In genomic region chr12:101828463-101829196, GRCh38 we compare ENCODE assay signal across 1 cellular context.
TF ChIP-seq lines count a peak whose summit lies in the region.

No MANE protein-coding gene starts in this region.

TF ChIP-seq in K562, 482 proteins besides CTCF, POLR2A, EP300 and RAD21 (continued from another document):
- peak; percentile 74 for TF ChIP-seq CEBPB (tag; IDR thresholded peaks at IDR 0.05)
- no peak for TF ChIP-seq PHTF2 (CRISPR knock-in tag; IDR thresholded peaks at IDR 0.05)
- TF ChIP-seq KLF1 (tag; IDR thresholded peaks at IDR 0.05) = no peak
- no peak for TF ChIP-seq ZBTB5 (IDR thresholded peaks at IDR 0.05)
- TF ChIP-seq LCOR (CRISPR knock-in tag; IDR thresholded peaks at IDR 0.05) = no peak
- no peak for TF ChIP-seq ARID2 (IDR thresholded peaks at IDR 0.05)
- no peak for TF ChIP-seq NUFIP1 (IDR thresholded peaks at IDR 0.05; ENCODE audit: partially characterized antibody)
- TF ChIP-seq MCM5 (IDR thresholded peaks at IDR 0.05; ENCODE audit: low read depth) = no peak
- no peak for TF ChIP-seq GATAD2B (IDR thresholded peaks at IDR 0.05; ENCODE audit: borderline replicate concordance)
- TF ChIP-seq ZC3H8 (IDR thresholded peaks at IDR 0.05) = no peak
- no peak for TF ChIP-seq UBTF (IDR thresholded peaks at IDR 0.05; ENCODE audit: borderline replicate concordance in 1 of 2, low read depth in 2 of 2, low read length in 2 of 2)
- no peak for TF ChIP-seq SOX6 (IDR thresholded peaks at IDR 0.05)
- TF ChIP-seq CHD7 (IDR thresholded peaks at IDR 0.05; ENCODE audit: low read depth, low read length) = no peak
- TF ChIP-seq POU5F1 (IDR thresholded peaks at IDR 0.05; ENCODE audit: borderline replicate concordance, low read depth, low read length, partially characterized antibody) = no peak
- TF ChIP-seq ZNF277 (CRISPR knock-in tag; IDR thresholded peaks at IDR 0.05; ENCODE audit: borderline replicate concordance) = no peak
- no peak for TF ChIP-seq THRB (CRISPR knock-in tag; conservative IDR thresholded peaks at IDR 0.05)
- no peak for TF ChIP-seq ZBTB8A (IDR thresholded peaks at IDR 0.05; ENCODE audit: partially characterized antibody)
- TF ChIP-seq ZNF316 (IDR thresholded peaks at IDR 0.05) = 0 out of 2 replicates have a peak, but pooled peaks have one; percentile 18
- TF ChIP-seq GATAD2A (IDR thresholded peaks at IDR 0.05) = no peak
- TF ChIP-seq JUND (IDR thresholded peaks at IDR 0.05; ENCODE audit: borderline replicate concordance, low read depth, low read length) = no peak
- no peak for TF ChIP-seq JUND (tag; IDR thresholded peaks at IDR 0.05; ENCODE audit: borderline replicate concordance, low read depth, low read length)
- no peak for TF ChIP-seq ZNF717 (CRISPR knock-in tag; IDR thresholded peaks at IDR 0.05)
